8 cellular contexts compared by ENCODE assay signal in genomic region chr14:68788275-68789001, GRCh38. TPM values are rescaled to one million over a fixed set of nuclear protein-coding genes. Genes with fewer than 3 reads are reported as not detected.
DNase-seq lines count a peak whose midpoint lies in the region; ATAC-seq and TF ChIP-seq lines count a peak whose summit lies in the region.

No MANE protein-coding gene starts in this region.

- H3K27ac Mint-ChIP-seq in activated CD4-positive, alpha-beta memory T cell treated with anti-CD3 and anti-CD28 coated beads for 36 hours, result peak overlapping the region; percentile 99

- no peaks in the 10 kb centered on the region for H3K9me3 Mint-ChIP-seq in activated CD4-positive, alpha-beta memory T cell treated with anti-CD3 and anti-CD28 coated beads for 36 hours

- peak overlapping the region; percentile 89 for H3K4me3 Mint-ChIP-seq in activated CD4-positive, alpha-beta memory T cell treated with anti-CD3 and anti-CD28 coated beads for 36 hours

- H3K27me3 ChIP-seq in gastroesophageal sphincter (no peaks in the 10 kb centered on the region), skeletal muscle satellite cell (ENCODE audit: control insufficient read depth, insufficient read depth, low read length) (no peaks in the 10 kb centered on the region)

- no peak for TF ChIP-seq EP300 in gastroesophageal sphincter (IDR thresholded peaks at IDR 0.05)

- peak in 1 of 4 experiments; percentile 5 for TF ChIP-seq CTCF in gastroesophageal sphincter (IDR thresholded peaks at IDR 0.05)

- TF ChIP-seq POLR2A in GM15510 (IDR thresholded peaks at IDR 0.05; ENCODE audit: borderline replicate concordance, extremely low read depth, insufficient read length), result peak; percentile 26
- peak in 1 of 2 donors; percentile 8 for TF ChIP-seq POLR2A in gastroesophageal sphincter (IDR thresholded peaks at IDR 0.05)

- peaks cover 62% of the 10 kb centered on the region for H3K36me3 Mint-ChIP-seq in activated CD4-positive, alpha-beta memory T cell treated with anti-CD3 and anti-CD28 coated beads for 36 hours

- WGBS in gastroesophageal sphincter (ENCODE audit: low coverage in 1 of 2), 2 donors, result 8 to 9% methylated on average over 7 to 9 of the region's 10 CpGs

- ATAC-seq in gastroesophageal sphincter (no peak), GM21786 (IDR thresholded peaks at IDR 0.05; ENCODE audit: unreplicated experiment) (no peak), GM18519 (IDR thresholded peaks at IDR 0.05; ENCODE audit: low FRiP score, unreplicated experiment) (no peak)

- peak overlapping the region; percentile 97 for H3K4me2 ChIP-seq in skeletal muscle satellite cell (ENCODE audit: low read length)

- CTCF ChIA-PET in activated CD4-positive, alpha-beta memory T cell treated with anti-CD3 and anti-CD28 coated beads for 36 hours (lab: Charles Lee), result interaction anchor here (0.5 to 11.0 kb wide), 25 partner anchors 9 to 556 kb away, joined by 3 to 218 read pairs (median 5); no protein-coding TSS in a partner anchor

- H3K27ac ChIP-seq in gastroesophageal sphincter, result peak overlapping the region; percentile 98 to 100 (median 100)

- H3K4me1 ChIP-seq in gastroesophageal sphincter, result peaks cover 0 to 48% (median 10%) of the 10 kb centered on the region in 3 donors
- peaks cover 40% of the 10 kb centered on the region for H3K4me1 ChIP-seq in skeletal muscle satellite cell (ENCODE audit: control insufficient read depth, insufficient read depth, low read length)

- no peaks in the 10 kb centered on the region for H3K9me3 ChIP-seq in gastroesophageal sphincter
- no peaks in the 10 kb centered on the region for H3K9me3 ChIP-seq in skeletal muscle satellite cell (replicated peaks; ENCODE audit: low read length)

- intact Hi-C loops in activated CD4-positive, alpha-beta memory T cell treated with anti-CD3 and anti-CD28 coated beads for 36 hours (cut with micrococcal nuclease), result loop anchor here (1.0 to 10.0 kb wide), 8 partner anchors 28 to 971 kb away; partner anchors contain the start of genes RAD51B and ZFYVE26

- peak overlapping the region; percentile 65 to 87 for H3K4me3 ChIP-seq in gastroesophageal sphincter
- peak overlapping the region; percentile 99 for H3K4me3 ChIP-seq in skeletal muscle satellite cell (ENCODE audit: low read length)

- no peak for DNase-seq in activated CD4-positive, alpha-beta memory T cell treated with anti-CD3 and anti-CD28 coated beads for 36 hours
- no peak for DNase-seq in NCI-H748 (lab: John Stamatoyannopoulos, UW; ENCODE audit: unreplicated experiment)
- DNase-seq in activated CD8-positive, alpha-beta memory T cell treated with anti-CD3 and anti-CD28 coated beads for 24 hours, result no peak

- peaks cover 54% of the 10 kb centered on the region for H3K4me1 Mint-ChIP-seq in activated CD4-positive, alpha-beta memory T cell treated with anti-CD3 and anti-CD28 coated beads for 36 hours (ENCODE audit: low read depth)

- peaks cover 0 to 51% of the 10 kb centered on the region in 2 donors for H3K36me3 ChIP-seq in gastroesophageal sphincter
- H3K36me3 ChIP-seq in skeletal muscle satellite cell (ENCODE audit: insufficient read depth, low read length), result peaks cover 57% of the 10 kb centered on the region

- peak overlapping the region; percentile 97 for H3K9ac ChIP-seq in skeletal muscle satellite cell (ENCODE audit: low read depth, low read length)

- H3K27me3 Mint-ChIP-seq in activated CD4-positive, alpha-beta memory T cell treated with anti-CD3 and anti-CD28 coated beads for 36 hours, result no peaks in the 10 kb centered on the region

- POLR2A ChIA-PET in activated CD4-positive, alpha-beta memory T cell treated with anti-CD3 and anti-CD28 coated beads for 36 hours (lab: Charles Lee), result interaction anchor here (0.5 to 7.1 kb wide), 14 partner anchors 7 to 1730 kb away, joined by 3 to 163 read pairs (median 4); no protein-coding TSS in a partner anchor

RNA-seq across cellular contexts. Expression of gene ZFP36L1, which starts 4.4 kb away (rescaled TPM):
- total RNA-seq in activated CD4-positive, alpha-beta memory T cell treated with anti-CD3 and anti-CD28 coated beads for 36 hours, result 100 to 1,000 TPM; 103 to 107 TPM
- 100 to 1,000 TPM; 154 to 451 (median 280) TPM for total RNA-seq in gastroesophageal sphincter
- 97.0 and 105 TPM in 2 replicates for total RNA-seq in skeletal muscle satellite cell (2012; rRNA removed)
